Comparison of ENCODE assay signal across 16 cellular contexts in the genomic region with DNA sequence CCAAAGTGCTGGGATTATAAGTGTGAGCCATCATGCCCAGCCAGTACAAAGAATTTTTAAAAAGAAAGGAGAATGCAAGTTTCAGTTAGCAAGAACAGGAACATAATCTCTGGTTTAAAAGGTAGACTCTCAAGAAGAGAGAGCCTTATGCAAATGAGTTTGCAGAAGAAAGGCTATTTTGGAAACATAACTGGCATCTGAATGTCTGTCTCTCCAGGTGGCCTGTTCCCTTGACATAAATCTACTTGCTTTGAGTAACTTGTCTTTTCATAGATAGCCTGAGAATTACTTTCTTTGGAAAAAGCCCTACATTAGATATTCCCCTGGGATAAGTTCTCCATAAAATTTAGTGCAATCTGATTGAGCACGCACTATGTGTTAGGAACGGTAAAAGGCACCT.
DNase-seq lines count a peak whose midpoint lies in the region; ATAC-seq and FAIRE-seq lines count a peak whose summit lies in the region.
"Had no signal": no experiment of that assay in that cellular context is flagged by ENCODE, and none has a peak within 500 bp of the region (broad histone marks: within the 10 kb centered on the region; RNA-seq: fewer than 3 reads in every experiment).

No MANE protein-coding gene starts in this region.

- no peaks in the 10 kb centered on the region for H3K36me3 ChIP-seq in small intestine (ENCODE audit: control insufficient read depth in 2 of 2, insufficient read depth in 2 of 2, low read length in 2 of 2)
- H3K36me3 ChIP-seq: brain microvascular endothelial cell, tibial artery had no signal

- H3K9me3 ChIP-seq in small intestine (ENCODE audit: control insufficient read depth, low read depth): no peaks in the 10 kb centered on the region
- H3K9me3 ChIP-seq: tibial artery had no signal

- peaks cover 0 to 3% of the 10 kb centered on the region in 2 donors for H3K27me3 ChIP-seq in small intestine (ENCODE audit: control insufficient read depth in 2 of 2, insufficient read depth in 2 of 2, low read length in 2 of 2)
- H3K27me3 ChIP-seq: brain microvascular endothelial cell, tibial artery had no signal

- H3K9me3 Mint-ChIP-seq in stimulated activated naive B cell treated with anti-CD40 and anti-IgM and Interleukin-4, amounts not matched to agents 10 μg/mL and 1 μg/mL and 100 μg/mL, for 72 hours: peaks cover 0 to 2% of the 10 kb centered on the region in 2 donors

- DNase-seq in NCI-H2107 treated with DMSO at 0.1 percent for 48 hours (lab: John Stamatoyannopoulos, UW; ENCODE audit: unreplicated experiment): peak; percentile 10
- DNase-seq in NCI-H2107 (lab: John Stamatoyannopoulos, UW): no peak
- DNase-seq in stimulated activated naive B cell treated with anti-CD40 and anti-IgM and Interleukin-4, amounts not matched to agents 10 μg/mL and 1 μg/mL and 100 μg/mL, for 72 hours: no peak
- no peak for DNase-seq in stimulated activated CD4-positive, alpha-beta T cell treated with anti-CD3 and anti-CD28 coated beads, Interleukin-4, amount 100 ng/mL, for 1 hour
- no peak for DNase-seq in stimulated activated CD4-positive, alpha-beta T cell treated with anti-CD3 and anti-CD28 coated beads, Interleukin-2, amount 100 ng/mL, for 48 hours
- no peak for DNase-seq in small intestine
- DNase-seq: brain microvascular endothelial cell; IMR-90; left colon; naive thymus-derived CD8-positive, alpha-beta T cell; tibial artery had no signal

- FAIRE-seq in small intestine (lab: Jason Lieb, UNC): no peak

- no peak overlapping the region for H3K27ac Mint-ChIP-seq in stimulated activated naive B cell treated with anti-CD40 and anti-IgM and Interleukin-4, amounts not matched to agents 10 μg/mL and 1 μg/mL and 100 μg/mL, for 72 hours
- H3K27ac Mint-ChIP-seq: activated T-helper 1 cell treated with anti-CD3 and anti-CD28 coated beads, Interleukin-12 subunit alpha, Interleukin-12 subunit beta, Interleukin-2, Interleukin-4 antibody, amounts not matched to agents 30 ng/mL and 10 ng/mL and 1 ng/mL, durations not matched to agents 14 hours and 24 hours and 36 hours; naive thymus-derived CD8-positive, alpha-beta T cell had no signal

- H3K4me1 ChIP-seq in small intestine (ENCODE audit: control insufficient read depth in 2 of 2, insufficient read depth in 1 of 2, low read depth in 1 of 2, low read length in 1 of 2): no peaks in the 10 kb centered on the region
- H3K4me1 ChIP-seq: tibial artery had no signal

- 89 to 93% (median 92%) methylated on average over 2 of the region's 2 CpGs for WGBS in small intestine, 3 donors

- peaks cover 5 to 19% of the 10 kb centered on the region in 2 donors for H3K4me1 Mint-ChIP-seq in stimulated activated naive B cell treated with anti-CD40 and anti-IgM and Interleukin-4, amounts not matched to agents 10 μg/mL and 1 μg/mL and 100 μg/mL, for 72 hours

- no peak overlapping the region for H3K4me3 Mint-ChIP-seq in stimulated activated naive B cell treated with anti-CD40 and anti-IgM and Interleukin-4, amounts not matched to agents 10 μg/mL and 1 μg/mL and 100 μg/mL, for 72 hours
- H3K4me3 Mint-ChIP-seq: activated T-helper 1 cell treated with anti-CD3 and anti-CD28 coated beads, Interleukin-12 subunit alpha, Interleukin-12 subunit beta, Interleukin-2, Interleukin-4 antibody, amounts not matched to agents 30 ng/mL and 10 ng/mL and 1 ng/mL, durations not matched to agents 14 hours and 24 hours and 36 hours; naive thymus-derived CD8-positive, alpha-beta T cell had no signal

- no peaks in the 10 kb centered on the region for H3K36me3 Mint-ChIP-seq in stimulated activated naive B cell treated with anti-CD40 and anti-IgM and Interleukin-4, amounts not matched to agents 10 μg/mL and 1 μg/mL and 100 μg/mL, for 72 hours
- H3K36me3 Mint-ChIP-seq: naive thymus-derived CD8-positive, alpha-beta T cell had no signal

- peaks cover 5 to 6% of the 10 kb centered on the region in 2 donors for H3K27me3 Mint-ChIP-seq in stimulated activated naive B cell treated with anti-CD40 and anti-IgM and Interleukin-4, amounts not matched to agents 10 μg/mL and 1 μg/mL and 100 μg/mL, for 72 hours

- H3K27ac ChIP-seq in small intestine (ENCODE audit: low read depth in 1 of 2, low read length in 1 of 2): no peak overlapping the region
- H3K27ac ChIP-seq: 22Rv1, brain microvascular endothelial cell, tibial artery had no signal

- no peak overlapping the region for H3K4me3 ChIP-seq in small intestine (ENCODE audit: low read depth in 1 of 2, low read length in 2 of 2)
- H3K4me3 ChIP-seq: tibial artery had no signal

- ATAC-seq in GM21737 (IDR thresholded peaks at IDR 0.05; ENCODE audit: unreplicated experiment): peak; percentile 67
- ATAC-seq in HG03135 (IDR thresholded peaks at IDR 0.05; ENCODE audit: unreplicated experiment): peak; percentile 63
- peak; percentile 69 to 73 for ATAC-seq in stimulated activated naive B cell treated with anti-CD40 and anti-IgM and Interleukin-4, amounts not matched to agents 10 μg/mL and 1 μg/mL and 100 μg/mL, for 72 hours (replicated peaks)
- ATAC-seq: left colon; naive thymus-derived CD8-positive, alpha-beta T cell; SK-N-SH treated with all-trans-retinoic acid at 6 μM for 48 hours had no signal
